Comparison of ENCODE assay signal across 9 cellular contexts in the genomic region with DNA sequence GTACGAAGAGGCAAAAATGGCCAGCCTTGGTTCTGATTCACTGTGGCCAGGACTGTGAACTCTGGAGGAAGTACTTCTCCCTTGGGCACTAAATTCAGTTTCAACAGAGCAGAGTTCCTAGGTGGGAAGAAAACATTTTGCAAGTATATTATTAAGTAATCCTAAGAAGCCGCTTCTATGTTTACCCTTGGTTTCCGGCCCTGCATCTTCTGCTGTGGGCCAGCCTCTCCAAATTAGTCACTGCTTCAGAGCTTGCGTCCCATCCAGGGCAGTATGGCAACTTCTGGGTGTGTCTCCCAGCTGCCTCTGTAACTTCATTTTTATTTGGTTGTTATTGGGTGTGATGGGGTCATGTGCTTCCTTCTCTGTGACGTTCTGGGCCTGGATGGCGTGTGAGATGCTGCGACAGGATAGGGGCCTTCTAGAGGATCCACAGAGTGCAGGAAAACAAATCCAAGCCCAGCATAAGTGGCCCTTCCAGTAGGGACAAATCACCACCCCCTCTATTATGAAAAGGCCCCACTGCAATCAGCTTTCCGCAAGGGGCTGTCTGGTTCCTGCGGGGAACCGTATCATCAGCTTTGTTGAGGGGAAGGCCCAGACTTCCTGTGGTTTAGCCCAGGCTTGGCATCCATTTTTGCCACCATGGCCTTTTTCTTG. TPM values are rescaled to one million over a fixed set of nuclear protein-coding genes. Genes with fewer than 3 reads are reported as not detected.
A peak's percentile ranks its signal among the peaks of the same experiment; 100 is the strongest.
DNase-seq lines count a peak whose midpoint lies in the region; ATAC-seq and TF ChIP-seq lines count a peak whose summit lies in the region.
"Had no signal": no experiment of that assay in that cellular context is flagged by ENCODE, and none has a peak within 500 bp of the region (broad histone marks: within the 10 kb centered on the region; RNA-seq: fewer than 3 reads in every experiment).

No MANE protein-coding gene starts in this region.

- H3K27ac ChIP-seq in esophagus muscularis mucosa (replicated peaks in 1 of 4) (no peak overlapping the region), suprapubic skin (no peak overlapping the region)

- peak overlapping the region; percentile 92 for H3K27ac Mint-ChIP-seq in stimulated activated effector memory CD8-positive, alpha-beta T cell treated with anti-CD3 and anti-CD28 coated beads, Interleukin-12 subunit alpha, Interleukin-12 subunit beta, amount 100 ng/mL, for 72 hours

- peaks cover 74% of the 10 kb centered on the region for H3K36me3 Mint-ChIP-seq in stimulated activated effector memory CD8-positive, alpha-beta T cell treated with anti-CD3 and anti-CD28 coated beads, Interleukin-12 subunit alpha, Interleukin-12 subunit beta, amount 100 ng/mL, for 72 hours

- H3K9me3 ChIP-seq in esophagus muscularis mucosa: no peaks in the 10 kb centered on the region
- H3K9me3 ChIP-seq in suprapubic skin: no peaks in the 10 kb centered on the region

- peak overlapping the region; percentile 82 for H3K4me3 Mint-ChIP-seq in stimulated activated effector memory CD8-positive, alpha-beta T cell treated with anti-CD3 and anti-CD28 coated beads, Interleukin-12 subunit alpha, Interleukin-12 subunit beta, amount 100 ng/mL, for 72 hours

- H3K4me1 ChIP-seq in esophagus muscularis mucosa (no peaks in the 10 kb centered on the region), suprapubic skin (no peaks in the 10 kb centered on the region)

- TF ChIP-seq POLR2A in esophagus muscularis mucosa (IDR thresholded peaks at IDR 0.05; ENCODE audit: low read depth) (no peak), suprapubic skin (IDR thresholded peaks at IDR 0.05) (no peak)

- DNase-seq in activated CD4-positive, alpha-beta T cell treated with anti-CD3 and anti-CD28 coated beads for 1 hour: peak; percentile 52
- peak; percentile 23 for DNase-seq in effector CD8-positive, alpha-beta T cell (lab: John Stamatoyannopoulos, UW)
- DNase-seq in stimulated activated effector memory CD8-positive, alpha-beta T cell treated with anti-CD3 and anti-CD28 coated beads, Interleukin-12 subunit alpha, Interleukin-12 subunit beta, amount 100 ng/mL, for 72 hours (ENCODE audit: low spot score in 2 of 2): peak in 1 of 2 donors; percentile 80
- DNase-seq in dermis blood vessel endothelial cell: no peak
- no peak for DNase-seq in esophagus muscularis mucosa (ENCODE audit: extremely low spot score)
- no peak for DNase-seq in suprapubic skin (ENCODE audit: low spot score in 2 of 2)
- DNase-seq: Karpas-422 had no signal

- H3K4me3 ChIP-seq in esophagus muscularis mucosa: no peak overlapping the region
- H3K4me3 ChIP-seq in suprapubic skin: no peak overlapping the region

- ATAC-seq in HG03135 (IDR thresholded peaks at IDR 0.05; ENCODE audit: unreplicated experiment) (peak; percentile 76), HG03432 (IDR thresholded peaks at IDR 0.05; ENCODE audit: unreplicated experiment) (no peak)
- ATAC-seq in stimulated activated effector memory CD8-positive, alpha-beta T cell treated with anti-CD3 and anti-CD28 coated beads, Interleukin-12 subunit alpha, Interleukin-12 subunit beta, amount 100 ng/mL, for 72 hours: peak; percentile 80

- intact Hi-C loops in esophagus muscularis mucosa (cut with DNase I): no loop called here

- 68% methylated on average over 7 of the region's 10 CpGs for WGBS in esophagus muscularis mucosa
- 73% methylated on average over 10 of the region's 10 CpGs for WGBS in suprapubic skin

- no peaks in the 10 kb centered on the region for H3K27me3 ChIP-seq in esophagus muscularis mucosa
- no peaks in the 10 kb centered on the region for H3K27me3 ChIP-seq in suprapubic skin

- TF ChIP-seq EP300 in esophagus muscularis mucosa (IDR thresholded peaks at IDR 0.05): no peak
- no peak for TF ChIP-seq EP300 in suprapubic skin (IDR thresholded peaks at IDR 0.05)

- H3K4me1 Mint-ChIP-seq in stimulated activated effector memory CD8-positive, alpha-beta T cell treated with anti-CD3 and anti-CD28 coated beads, Interleukin-12 subunit alpha, Interleukin-12 subunit beta, amount 100 ng/mL, for 72 hours: peaks cover 85% of the 10 kb centered on the region

- H3K9me3 Mint-ChIP-seq in stimulated activated effector memory CD8-positive, alpha-beta T cell treated with anti-CD3 and anti-CD28 coated beads, Interleukin-12 subunit alpha, Interleukin-12 subunit beta, amount 100 ng/mL, for 72 hours: no peaks in the 10 kb centered on the region

- peaks cover 0 to 15% (median 6%) of the 10 kb centered on the region in 4 donors for H3K36me3 ChIP-seq in esophagus muscularis mucosa
- H3K36me3 ChIP-seq in suprapubic skin: peaks cover 5% of the 10 kb centered on the region

- no peak for TF ChIP-seq CTCF in esophagus muscularis mucosa (IDR thresholded peaks at IDR 0.05)
- no peak for TF ChIP-seq CTCF in suprapubic skin (IDR thresholded peaks at IDR 0.05)

RNA-seq across cellular contexts. Expression of gene C1QTNF9, which starts 55.1 kb away (rescaled TPM):
- not detected in 2 replicates for total RNA-seq in dermis blood vessel endothelial cell
- total RNA-seq in esophagus muscularis mucosa: 1 to 10 TPM in 1 of 4 donors, under 1 TPM in 3; 0.32 to 2.0 (median 0.91) TPM
- under 1 TPM in 2 of 4 donors, not detected in 2; 0.42 to 0.49 TPM for total RNA-seq in suprapubic skin

Comparison
In these comparisons a context has a peak if more than half of its experiments do, and no peak if none do; other contexts are left out.
1. DNase-seq: peak in activated CD4-positive, alpha-beta T cell treated with anti-CD3 and anti-CD28 coated beads for 1 hour (single experiment) and effector CD8-positive, alpha-beta T cell (single experiment); none in dermis blood vessel endothelial cell (single experiment), esophagus muscularis mucosa (single experiment) and suprapubic skin (0 of 2).